In genomic region chr6:42236680-42237473, GRCh38 we compare ENCODE assay signal across 20 cellular contexts. TPM values are rescaled to one million over a fixed set of nuclear protein-coding genes. Genes with fewer than 3 reads are reported as not detected.
DNase-seq lines count a peak whose midpoint lies in the region; ATAC-seq, FAIRE-seq and TF ChIP-seq lines count a peak whose summit lies in the region.
"Had no signal": no experiment of that assay in that cellular context is flagged by ENCODE, and none has a peak within 500 bp of the region (broad histone marks: within the 10 kb centered on the region; RNA-seq: fewer than 3 reads in every experiment).

No MANE protein-coding gene starts in this region.

- no peak for TF ChIP-seq POLR2A in spleen (IDR thresholded peaks at IDR 0.05)

- H3K27ac ChIP-seq in spleen = peak overlapping the region in 7 of 8 donors; percentile 45 to 73 (median 61)
- H3K27ac ChIP-seq: gastroesophageal sphincter, KMS-11, neutrophil had no signal

- H3K9me3 ChIP-seq in spleen = no peaks in the 10 kb centered on the region
- H3K9me3 ChIP-seq: gastroesophageal sphincter, neutrophil had no signal

- no peak for TF ChIP-seq CTCF in activated CD8-positive, alpha-beta T cell treated with anti-CD3 and anti-CD28 coated beads for 36 hours (IDR thresholded peaks at IDR 0.05)
- no peak for TF ChIP-seq CTCF in spleen (IDR thresholded peaks at IDR 0.05 in 8 of 11, conservative IDR thresholded peaks at IDR 0.05 in 3 of 11)

- no peak for DNase-seq in activated CD8-positive, alpha-beta T cell treated with anti-CD3 and anti-CD28 coated beads for 36 hours
- no peak for DNase-seq in activated CD8-positive, alpha-beta T cell treated with anti-CD3 and anti-CD28 coated beads, Interleukin-2, amount 10 ng/mL, durations not matched to agents 7 days and 5 days
- DNase-seq in GM19239 (ENCODE audit: insufficient read length, low spot score) = no peak
- DNase-seq in activated CD4-positive, alpha-beta memory T cell treated with anti-CD3 and anti-CD28 coated beads for 36 hours = peak; percentile 44
- no peak for DNase-seq in spleen
- no peak for DNase-seq in NCI-H1105 (lab: John Stamatoyannopoulos, UW)
- DNase-seq in stimulated activated CD4-positive, alpha-beta T cell treated with anti-CD3 and anti-CD28 coated beads, Interleukin-4, amount 100 ng/mL, for 24 hours = no peak
- DNase-seq: activated CD4-positive, alpha-beta T cell treated with anti-CD3 and anti-CD28 coated beads for 1 hour; activated effector memory CD4-positive, alpha-beta T cell treated with Interleukin-2 at 50 U/mL for 16 hours; COR-L47; effector memory CD4-positive, alpha-beta T cell; NCI-H1436; NCI-H510A; PC-3 had no signal

- H3K27me3 Mint-ChIP-seq in activated CD8-positive, alpha-beta T cell treated with anti-CD3 and anti-CD28 coated beads for 36 hours = no peaks in the 10 kb centered on the region
- H3K27me3 Mint-ChIP-seq in activated CD8-positive, alpha-beta T cell treated with anti-CD3 and anti-CD28 coated beads, Interleukin-2, amount 10 ng/mL, durations not matched to agents 7 days and 5 days (ENCODE audit: low read depth) = no peaks in the 10 kb centered on the region
- H3K27me3 Mint-ChIP-seq in activated CD4-positive, alpha-beta memory T cell treated with anti-CD3 and anti-CD28 coated beads for 36 hours = no peaks in the 10 kb centered on the region

- intact Hi-C loops in activated CD8-positive, alpha-beta T cell treated with anti-CD3 and anti-CD28 coated beads for 36 hours (cut with micrococcal nuclease) = no loop called here
- intact Hi-C loops in activated CD4-positive, alpha-beta memory T cell treated with anti-CD3 and anti-CD28 coated beads for 36 hours (cut with micrococcal nuclease) = loop anchor here (5.0 kb wide), 1 partner anchor 100 kb away; no protein-coding TSS in a partner anchor
- intact Hi-C loops in spleen (cut with DNase I; ENCODE audit: low total_unique reads) = no loop called here

- H3K36me3 Mint-ChIP-seq in activated CD8-positive, alpha-beta T cell treated with anti-CD3 and anti-CD28 coated beads for 36 hours (ENCODE audit: low read depth) = peaks cover 2% of the 10 kb centered on the region
- peaks cover 11% of the 10 kb centered on the region for H3K36me3 Mint-ChIP-seq in activated CD8-positive, alpha-beta T cell treated with anti-CD3 and anti-CD28 coated beads, Interleukin-2, amount 10 ng/mL, durations not matched to agents 7 days and 5 days (ENCODE audit: low read depth)
- H3K36me3 Mint-ChIP-seq in activated CD4-positive, alpha-beta memory T cell treated with anti-CD3 and anti-CD28 coated beads for 36 hours = peaks cover 29% of the 10 kb centered on the region

- H3K36me3 ChIP-seq in spleen = peaks cover 0 to 70% (median 17%) of the 10 kb centered on the region in 6 donors

- CTCF ChIA-PET in activated CD8-positive, alpha-beta T cell treated with anti-CD3 and anti-CD28 coated beads for 36 hours (lab: Charles Lee) = no interaction called here
- CTCF ChIA-PET in activated CD8-positive, alpha-beta T cell treated with anti-CD3 and anti-CD28 coated beads, Interleukin-2, amount 10 ng/mL, durations not matched to agents 7 days and 5 days (lab: Charles Lee) = interaction anchor here (1.5 kb wide), 1 partner anchor 311 kb away, joined by 6 read pairs; no protein-coding TSS in a partner anchor
- CTCF ChIA-PET in activated CD4-positive, alpha-beta memory T cell treated with anti-CD3 and anti-CD28 coated beads for 36 hours (lab: Charles Lee) = no interaction called here

- H3K27me3 ChIP-seq in spleen (replicated peaks in 1 of 7) = no peaks in the 10 kb centered on the region
- H3K27me3 ChIP-seq: gastroesophageal sphincter, neutrophil had no signal

- H3K4me3 ChIP-seq in spleen = no peak overlapping the region
- H3K4me3 ChIP-seq: gastroesophageal sphincter had no signal

- H3K4me1 ChIP-seq in spleen = peaks cover 0 to 14% (median 8%) of the 10 kb centered on the region in 6 donors
- H3K4me1 ChIP-seq: gastroesophageal sphincter had no signal

- no peak overlapping the region for H3K4me3 Mint-ChIP-seq in activated CD8-positive, alpha-beta T cell treated with anti-CD3 and anti-CD28 coated beads for 36 hours
- no peak overlapping the region for H3K4me3 Mint-ChIP-seq in activated CD8-positive, alpha-beta T cell treated with anti-CD3 and anti-CD28 coated beads, Interleukin-2, amount 10 ng/mL, durations not matched to agents 7 days and 5 days
- no peak overlapping the region for H3K4me3 Mint-ChIP-seq in activated CD4-positive, alpha-beta memory T cell treated with anti-CD3 and anti-CD28 coated beads for 36 hours
- H3K4me3 Mint-ChIP-seq: mesothelial cell of epicardium had no signal

- WGBS in spleen, 5 donors = 67 to 77% (median 76%) methylated on average over 5 of the region's 5 CpGs

- H3K27ac Mint-ChIP-seq in activated CD8-positive, alpha-beta T cell treated with anti-CD3 and anti-CD28 coated beads for 36 hours = peak overlapping the region; percentile 52
- no peak overlapping the region for H3K27ac Mint-ChIP-seq in activated CD8-positive, alpha-beta T cell treated with anti-CD3 and anti-CD28 coated beads, Interleukin-2, amount 10 ng/mL, durations not matched to agents 7 days and 5 days
- H3K27ac Mint-ChIP-seq in activated CD4-positive, alpha-beta memory T cell treated with anti-CD3 and anti-CD28 coated beads for 36 hours = peak overlapping the region; percentile 68
- H3K27ac Mint-ChIP-seq: mesothelial cell of epicardium had no signal

- no peaks in the 10 kb centered on the region for H3K9me3 Mint-ChIP-seq in activated CD8-positive, alpha-beta T cell treated with anti-CD3 and anti-CD28 coated beads for 36 hours
- no peaks in the 10 kb centered on the region for H3K9me3 Mint-ChIP-seq in activated CD8-positive, alpha-beta T cell treated with anti-CD3 and anti-CD28 coated beads, Interleukin-2, amount 10 ng/mL, durations not matched to agents 7 days and 5 days (ENCODE audit: insufficient read depth)
- H3K9me3 Mint-ChIP-seq in activated CD4-positive, alpha-beta memory T cell treated with anti-CD3 and anti-CD28 coated beads for 36 hours = no peaks in the 10 kb centered on the region
- H3K9me3 Mint-ChIP-seq: mesothelial cell of epicardium had no signal

- FAIRE-seq in GM19239 (lab: Jason Lieb, UNC) = peak; percentile 55
- FAIRE-seq: bronchial epithelial cell had no signal

- POLR2A ChIA-PET in activated CD8-positive, alpha-beta T cell treated with anti-CD3 and anti-CD28 coated beads for 36 hours (lab: Charles Lee) = no interaction called here
- POLR2A ChIA-PET in activated CD8-positive, alpha-beta T cell treated with anti-CD3 and anti-CD28 coated beads, Interleukin-2, amount 10 ng/mL, durations not matched to agents 7 days and 5 days (lab: Charles Lee) = no interaction called here
- POLR2A ChIA-PET in activated CD4-positive, alpha-beta memory T cell treated with anti-CD3 and anti-CD28 coated beads for 36 hours (lab: Charles Lee) = interaction anchor here (0.9 to 1.2 kb wide), 2 partner anchors 13 to 25 kb away, joined by 3 read pairs; no protein-coding TSS in a partner anchor

- ATAC-seq in activated CD8-positive, alpha-beta T cell treated with anti-CD3 and anti-CD28 coated beads for 36 hours = peak; percentile 53
- ATAC-seq in activated CD8-positive, alpha-beta T cell treated with anti-CD3 and anti-CD28 coated beads, Interleukin-2, amount 10 ng/mL, durations not matched to agents 7 days and 5 days = no peak
- ATAC-seq in GM19324 (IDR thresholded peaks at IDR 0.05; ENCODE audit: low FRiP score, unreplicated experiment) = no peak
- ATAC-seq: gastroesophageal sphincter, PC-3 had no signal

- H3K4me1 Mint-ChIP-seq in activated CD8-positive, alpha-beta T cell treated with anti-CD3 and anti-CD28 coated beads for 36 hours (ENCODE audit: low read depth) = peaks cover 5% of the 10 kb centered on the region
- H3K4me1 Mint-ChIP-seq in activated CD8-positive, alpha-beta T cell treated with anti-CD3 and anti-CD28 coated beads, Interleukin-2, amount 10 ng/mL, durations not matched to agents 7 days and 5 days (ENCODE audit: low read depth) = no peaks in the 10 kb centered on the region
- H3K4me1 Mint-ChIP-seq in activated CD4-positive, alpha-beta memory T cell treated with anti-CD3 and anti-CD28 coated beads for 36 hours (ENCODE audit: low read depth) = peaks cover 17% of the 10 kb centered on the region
- H3K4me1 Mint-ChIP-seq: mesothelial cell of epicardium had no signal

RNA-seq across cellular contexts. Expression of gene MRPS10, which starts 19.2 kb away (rescaled TPM):
- 10 to 100 TPM; 36.7 to 38.9 TPM for total RNA-seq in activated CD8-positive, alpha-beta T cell treated with anti-CD3 and anti-CD28 coated beads for 36 hours
- 10 to 100 TPM; 32.6 to 33.8 TPM for total RNA-seq in activated CD8-positive, alpha-beta T cell treated with anti-CD3 and anti-CD28 coated beads, Interleukin-2, amount 10 ng/mL, durations not matched to agents 7 days and 5 days
- total RNA-seq in activated CD4-positive, alpha-beta memory T cell treated with anti-CD3 and anti-CD28 coated beads for 36 hours = 10 to 100 TPM; 38.6 to 40.3 TPM
- 10 to 100 TPM; 25.1 to 32.3 (median 27.7) TPM for total RNA-seq in spleen
- polyA plus RNA-seq in spleen = 10 to 100 TPM; 17.2 to 26.1 (median 18.0) TPM

RNA-seq across cellular contexts. Expression of gene GUCA1B, which starts 42.1 kb away (rescaled TPM):
- total RNA-seq in activated CD8-positive, alpha-beta T cell treated with anti-CD3 and anti-CD28 coated beads for 36 hours = 1 to 10 TPM; 1.9 to 2.6 TPM
- 1 to 10 TPM in 1 of 2 experiments, under 1 TPM in 1; 0.84 to 1.0 TPM for total RNA-seq in activated CD8-positive, alpha-beta T cell treated with anti-CD3 and anti-CD28 coated beads, Interleukin-2, amount 10 ng/mL, durations not matched to agents 7 days and 5 days
- total RNA-seq in activated CD4-positive, alpha-beta memory T cell treated with anti-CD3 and anti-CD28 coated beads for 36 hours = 1 to 10 TPM; 1.9 to 2.3 TPM
- 1 to 10 TPM; 1.2 to 2.6 (median 1.9) TPM for total RNA-seq in spleen
- polyA plus RNA-seq in spleen = under 1 TPM; 0.70 to 0.87 (median 0.83) TPM
